ENCODE assay signal across 20 cellular contexts in genomic region chr7:20998309-20998708, GRCh38.
A peak's percentile ranks its signal among the peaks of the same experiment; 100 is the strongest.
DNase-seq lines count a peak whose midpoint lies in the region; ATAC-seq and TF ChIP-seq lines count a peak whose summit lies in the region.
"Had no signal": no experiment of that assay in that cellular context is flagged by ENCODE, and none has a peak within 500 bp of the region (broad histone marks: within the 10 kb centered on the region; RNA-seq: fewer than 3 reads in every experiment).

No MANE protein-coding gene starts in this region.

- 32 to 43% (median 38%) methylated on average over 1 of the region's 1 CpG for WGBS in stomach, 5 donors

- DNase-seq in DMS53 treated with DMSO at 0.1 percent for 48 hours (lab: John Stamatoyannopoulos, UW; ENCODE audit: unreplicated experiment) (peak; percentile 93), NCI-H226 (peak; percentile 30), epithelial cell of esophagus (ENCODE audit: low read depth) (peak; percentile 90), mucosa of descending colon (no peak), pons (ENCODE audit: low spot score) (no peak), AG20443 (ENCODE audit: low spot score) (no peak), stomach (no peak), SW 1271 (lab: John Stamatoyannopoulos, UW) (no peak)
- DNase-seq: activated CD4-positive, alpha-beta T cell treated with anti-CD3 and anti-CD28 coated beads, Interleukin-2, amount 50 U/mL, for 48 hours; activated naive CD4-positive, alpha-beta T cell treated with anti-CD3 and anti-CD28 coated beads, Interleukin-2, amount 10 ng/mL, durations not matched to agents 7 days and 5 days; activated T-cell treated with anti-CD3 and anti-CD28 coated beads, Interleukin-2, amount 50 U/mL, for 24 hours; CD8-positive, alpha-beta T cell; HCEC 1CT; hypothalamus; left ventricle myocardium inferior; NCI-H1436 treated with DMSO at 0.1 percent for 48 hours; NCI-H82; nucleus accumbens; right cardiac atrium; stimulated activated naive CD4-positive, alpha-beta T cell had no signal

- no peak for TF ChIP-seq EP300 in stomach (IDR thresholded peaks at IDR 0.05)

- H3K4me3 ChIP-seq in epithelial cell of esophagus (ENCODE audit: low read length) = no peak overlapping the region
- H3K4me3 ChIP-seq in mucosa of descending colon = no peak overlapping the region
- H3K4me3 ChIP-seq in stomach = no peak overlapping the region
- H3K4me3 ChIP-seq: left ventricle myocardium inferior had no signal

- TF ChIP-seq POLR2A in stomach (IDR thresholded peaks at IDR 0.05) = no peak

- intact Hi-C loops in mucosa of descending colon (cut with DNase I, micrococcal nuclease) = no loop called here
- intact Hi-C loops in stomach (cut with DNase I; ENCODE audit: low total_unique reads) = no loop called here

- H3K9me3 ChIP-seq in mucosa of descending colon (no peaks in the 10 kb centered on the region), stomach (peaks cover 0 to 11% (median 4%) of the 10 kb centered on the region in 4 donors)

- TF ChIP-seq CTCF in epithelial cell of esophagus (IDR thresholded peaks at IDR 0.05; ENCODE audit: insufficient read depth, low read depth, low read length, missing control alignments) (no peak), mucosa of descending colon (IDR thresholded peaks at IDR 0.05) (no peak), stomach (IDR thresholded peaks at IDR 0.05) (no peak)

- no peaks in the 10 kb centered on the region for H3K27me3 ChIP-seq in stomach

- peak; percentile 70 for ATAC-seq in mucosa of descending colon
- ATAC-seq: CD8-positive, alpha-beta T cell; right cardiac atrium had no signal

- H3K36me3 ChIP-seq in mucosa of descending colon (ENCODE audit: low read depth) = no peaks in the 10 kb centered on the region
- H3K36me3 ChIP-seq in stomach = no peaks in the 10 kb centered on the region
- H3K36me3 ChIP-seq: left ventricle myocardium inferior had no signal

- no peak overlapping the region for H3K27ac ChIP-seq in stomach
- H3K27ac ChIP-seq: left ventricle myocardium inferior had no signal

- H3K4me1 ChIP-seq in mucosa of descending colon (ENCODE audit: low read depth) = no peaks in the 10 kb centered on the region
- no peaks in the 10 kb centered on the region for H3K4me1 ChIP-seq in stomach
- H3K4me1 ChIP-seq: left ventricle myocardium inferior had no signal

Comparison
In these comparisons a context has a peak if more than half of its experiments do, and no peak if none do; other contexts are left out.
1. DNase-seq: peak in DMS53 treated with DMSO at 0.1 percent for 48 hours (single experiment), NCI-H226 (single experiment) and epithelial cell of esophagus (single experiment); none in mucosa of descending colon (0 of 3), pons (single experiment), AG20443 (single experiment), stomach (single experiment) and SW 1271 (0 of 2).